Comparison of ENCODE assay signal across 8 cellular contexts in genomic region chr12:104064031-104064841, GRCh38. TPM values are rescaled to one million over a fixed set of nuclear protein-coding genes. Genes with fewer than 3 reads are reported as not detected.
DNase-seq lines count a peak whose midpoint lies in the region; ATAC-seq and TF ChIP-seq lines count a peak whose summit lies in the region.

Gene HCFC2 (plus strand): TSS chr12:104064531. CDS start chr12:104064561, 30 bp downstream.

- peak; percentile 55 for DNase-seq in GM12864 (ENCODE audit: low read depth)
- DNase-seq in NCI-H1105 (lab: John Stamatoyannopoulos, UW): peak; percentile 93
- peak; percentile 68 to 89 for DNase-seq in SW 1271 (lab: John Stamatoyannopoulos, UW)
- peak; percentile 77 for DNase-seq in activated naive CD8-positive, alpha-beta T cell treated with anti-CD3 and anti-CD28 coated beads, Interleukin-2, amount 50 U/mL, for 16 hours (ENCODE audit: low read depth, low spot score)
- DNase-seq in heart left ventricle: peak; percentile 93 to 96 (median 95)
- peak; percentile 97 for DNase-seq in posterior vena cava (ENCODE audit: low spot score)
- peak; percentile 92 to 96 for DNase-seq in upper lobe of left lung

- 0 to 1% (median 0%) methylated on average over 24 to 74 of the region's 74 CpGs for WGBS in heart left ventricle, 4 donors
- 0% methylated on average over 48 of the region's 74 CpGs; no CpG with 5 or more reads in 1 of the 2 donors for WGBS in upper lobe of left lung, 2 donors

- intact Hi-C loops in heart left ventricle (cut with DNase I) (loop anchor here in 6 of 10 donors (2.0 to 10.0 kb wide), 7 partner anchors 43 to 133 kb away; partner anchors contain the start of genes TDG (in 4 of the 6) and HSP90B1 (in 1 of the 6)), posterior vena cava (cut with DNase I) (loop anchor here in 1 of 2 donors (10.0 kb wide), 1 partner anchor 99 kb away; the partner anchor contains the start of gene TDG)

- TF ChIP-seq EP300 in upper lobe of left lung (IDR thresholded peaks at IDR 0.05): no peak

- peak within 1 kb of the TSS; percentile 86 for H3K4me3 ChIP-seq in GM12864 (ENCODE audit: low read depth, low read length)
- peak within 1 kb of the TSS; percentile 66 to 99 (median 89) for H3K4me3 ChIP-seq in heart left ventricle
- peak within 1 kb of the TSS; percentile 57 to 97 (median 89) for H3K4me3 ChIP-seq in upper lobe of left lung

- peak; percentile 87 for ATAC-seq in HG02623 (IDR thresholded peaks at IDR 0.05; ENCODE audit: unreplicated experiment)
- peak; percentile 98 to 99 (median 99) for ATAC-seq in heart left ventricle
- peak; percentile 99 to 100 for ATAC-seq in upper lobe of left lung (ENCODE audit: low FRiP score in 2 of 2)

- peaks cover 0 to 29% (median 21%) of the 10 kb centered on the region in 9 donors for H3K36me3 ChIP-seq in heart left ventricle
- peaks cover 0 to 21% (median 4%) of the 10 kb centered on the region in 4 donors for H3K36me3 ChIP-seq in upper lobe of left lung

- TF ChIP-seq POLR2A in heart left ventricle (IDR thresholded peaks at IDR 0.05) (peak in 1 of 2 donors; percentile 62), upper lobe of left lung (IDR thresholded peaks at IDR 0.05) (peak in 3 of 4 donors; percentile 34 to 79 (median 44))

- H3K27me3 ChIP-seq in heart left ventricle (no peaks in the 10 kb centered on the region), upper lobe of left lung (no peaks in the 10 kb centered on the region)

- H3K27ac ChIP-seq in heart left ventricle (peak within 1 kb of the TSS; percentile 78 to 95 (median 88)), upper lobe of left lung (peak within 1 kb of the TSS; percentile 81 to 87 (median 86))

- H3K9me3 ChIP-seq in heart left ventricle (no peaks in the 10 kb centered on the region), upper lobe of left lung (no peaks in the 10 kb centered on the region)

- no peak for TF ChIP-seq CTCF in GM12864 (IDR thresholded peaks at IDR 0.05; ENCODE audit: low read depth, low read length, missing control alignments)
- TF ChIP-seq CTCF in heart left ventricle (IDR thresholded peaks at IDR 0.05): peak in 1 of 12 donors; percentile 8
- peak in 3 of 6 experiments; percentile 19 to 26 (median 24) for TF ChIP-seq CTCF in upper lobe of left lung (IDR thresholded peaks at IDR 0.05)

- peaks cover 0 to 31% (median 21%) of the 10 kb centered on the region in 12 donors for H3K4me1 ChIP-seq in heart left ventricle
- H3K4me1 ChIP-seq in upper lobe of left lung: peaks cover 13 to 19% (median 16%) of the 10 kb centered on the region in 4 donors

RNA-seq across cellular contexts. Expression of gene HCFC2, which starts in this region (rescaled TPM):
- total RNA-seq in heart left ventricle: 10 to 100 TPM in 4 of 9 donors, 1 to 10 TPM in 5; 7.1 to 14.0 (median 9.3) TPM
- polyA plus RNA-seq in heart left ventricle: 1 to 10 TPM; 4.8 to 8.6 TPM
- 10 to 100 TPM; 25.1 to 25.2 TPM for total RNA-seq in posterior vena cava
- 10 to 100 TPM; 10.3 to 28.2 (median 15.8) TPM for total RNA-seq in upper lobe of left lung

Comparison
In these comparisons a context has a peak if more than half of its experiments do, and no peak if none do; other contexts are left out.
1. Peak in every context shown above with its lines: DNase-seq, ATAC-seq, H3K4me3 ChIP-seq and H3K27ac ChIP-seq.